ENCODE assay signal across 23 cellular contexts in the genomic region with DNA sequence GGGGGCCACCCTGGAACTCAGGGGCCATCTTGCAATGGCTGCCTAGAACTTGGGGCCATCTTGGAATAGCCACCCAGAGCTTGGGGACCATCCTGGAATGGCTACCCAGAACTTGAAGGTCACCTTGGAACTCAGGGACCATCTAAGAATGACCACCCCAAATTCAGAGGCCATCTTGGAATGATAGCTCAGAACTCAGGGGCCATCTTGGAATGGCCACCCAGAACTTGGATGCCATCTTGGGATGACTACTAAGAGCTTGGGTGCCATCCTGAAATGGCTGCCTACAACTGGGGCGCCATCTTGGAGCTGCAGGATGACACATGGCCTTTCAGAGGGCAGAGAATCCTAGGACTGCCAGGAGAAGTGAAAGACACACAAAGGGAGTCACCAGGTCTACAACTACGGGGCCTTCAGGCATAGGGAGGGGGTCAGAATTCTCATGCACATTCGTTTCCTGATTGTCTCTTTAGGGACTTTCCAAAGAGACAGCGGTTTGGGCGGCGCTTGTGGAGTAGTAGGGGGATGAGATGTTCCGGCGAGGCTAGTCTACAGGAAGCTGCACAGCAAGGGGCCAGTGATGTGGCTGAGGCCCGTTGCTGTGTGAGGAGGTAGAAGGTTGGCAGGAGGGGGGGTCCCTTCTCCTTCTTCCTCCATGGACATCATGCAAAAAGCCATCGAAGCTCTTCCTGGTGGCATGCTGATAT.
DNase-seq lines count a peak whose midpoint lies in the region; ATAC-seq, FAIRE-seq and TF ChIP-seq lines count a peak whose summit lies in the region.
"Had no signal": no experiment of that assay in that cellular context is flagged by ENCODE, and none has a peak within 500 bp of the region (broad histone marks: within the 10 kb centered on the region; RNA-seq: fewer than 3 reads in every experiment).

No MANE protein-coding gene starts in this region.

- FAIRE-seq in GM12892 (lab: Jason Lieb, UNC) (peak; percentile 79), RCC 7860 (lab: Jason Lieb, UNC) (no peak)

- peaks cover 20% of the 10 kb centered on the region for H3K4me1 ChIP-seq in CD4-positive, alpha-beta memory T cell (ENCODE audit: insufficient read depth, low read length)
- H3K4me1 ChIP-seq: Caco-2 had no signal

- H3K27ac ChIP-seq in CD4-positive, alpha-beta memory T cell (ENCODE audit: low read depth, low read length): no peak overlapping the region
- H3K27ac ChIP-seq: stomach, upper lobe of left lung, VCaP had no signal

- H3K9me3 ChIP-seq in CD4-positive, alpha-beta memory T cell (ENCODE audit: control insufficient read depth in 1 of 2, low read length in 2 of 2): no peaks in the 10 kb centered on the region
- H3K9me3 ChIP-seq: Caco-2, MG63, stomach, upper lobe of left lung had no signal

- no peaks in the 10 kb centered on the region for H3K27me3 ChIP-seq in CD4-positive, alpha-beta memory T cell (ENCODE audit: insufficient read depth, low read length)
- H3K27me3 ChIP-seq: MG63, upper lobe of left lung had no signal

- CTCF ChIA-PET in CD4-positive, alpha-beta memory T cell (lab: Charles Lee; ENCODE audit: partially characterized antibody): interaction anchor here (0.9 to 5.6 kb wide), 4 partner anchors 13 to 314 kb away, joined by 3 to 91 read pairs (median 4); no protein-coding TSS in a partner anchor

- intact Hi-C loops in CD4-positive, alpha-beta memory T cell (cut with micrococcal nuclease): loop anchor here (5.0 kb wide), 1 partner anchor 457 kb away; no protein-coding TSS in a partner anchor
- intact Hi-C loops in lower leg skin (cut with DNase I; ENCODE audit: low total_unique reads): loop anchor here (5.0 kb wide), 1 partner anchor 317 kb away; no protein-coding TSS in a partner anchor

- TF ChIP-seq POLR2A in GM12892 (IDR thresholded peaks at IDR 0.05; ENCODE audit: low read depth, low read length): peak; percentile 65
- no peak for TF ChIP-seq POLR2A in lower leg skin (IDR thresholded peaks at IDR 0.05)

- H3K27me3 Mint-ChIP-seq in CD4-positive, alpha-beta memory T cell: peaks cover 0 to 3% of the 10 kb centered on the region in 2 donors
- H3K27me3 Mint-ChIP-seq: activated T-cell treated with anti-CD3 and anti-CD28 coated beads, Interleukin-2, amount 50 U/mL, for 24 hours had no signal

- WGBS in lower leg skin, 2 donors: 75 to 77% methylated on average over 10 of the region's 10 CpGs

- H3K4me1 Mint-ChIP-seq in CD4-positive, alpha-beta memory T cell: peaks cover 20 to 35% (median 25%) of the 10 kb centered on the region in 4 donors
- H3K4me1 Mint-ChIP-seq: nephron had no signal

- POLR2A ChIA-PET in CD4-positive, alpha-beta memory T cell (lab: Charles Lee; ENCODE audit: partially characterized antibody): interaction anchor here (0.6 to 1.3 kb wide), 2 partner anchors 81 to 123 kb away, joined by 3 to 4 read pairs; no protein-coding TSS in a partner anchor

- H3K27ac Mint-ChIP-seq in CD4-positive, alpha-beta memory T cell: peak overlapping the region in 1 of 7 donors; percentile 32
- H3K27ac Mint-ChIP-seq: activated naive CD8-positive, alpha-beta T cell treated with anti-CD3 and anti-CD28 coated beads for 36 hours; activated T-cell treated with anti-CD3 and anti-CD28 coated beads, Interleukin-2, amount 50 U/mL, for 24 hours; nephron had no signal

- no peaks in the 10 kb centered on the region for H3K36me3 Mint-ChIP-seq in CD4-positive, alpha-beta memory T cell
- H3K36me3 Mint-ChIP-seq: activated naive CD8-positive, alpha-beta T cell treated with anti-CD3 and anti-CD28 coated beads for 36 hours had no signal

- H3K4me3 Mint-ChIP-seq in CD4-positive, alpha-beta memory T cell: peak overlapping the region in 1 of 8 donors; percentile 25
- H3K4me3 Mint-ChIP-seq: activated naive CD8-positive, alpha-beta T cell treated with anti-CD3 and anti-CD28 coated beads for 36 hours; activated T-cell treated with anti-CD3 and anti-CD28 coated beads, Interleukin-2, amount 50 U/mL, for 24 hours; nephron had no signal

- no peak overlapping the region for H3K4me3 ChIP-seq in CD4-positive, alpha-beta memory T cell (ENCODE audit: low read length in 2 of 2)
- H3K4me3 ChIP-seq in choroid plexus epithelial cell (ENCODE audit: low read depth, low read length) (no peak overlapping the region), lower leg skin (ENCODE audit: low read depth, poor library complexity, severe bottlenecking) (no peak overlapping the region)
- H3K4me3 ChIP-seq: MG63, stomach, upper lobe of left lung had no signal

- peak in 3 of 5 donors; percentile 11 to 56 (median 22) for DNase-seq in CD4-positive, alpha-beta memory T cell
- no peak for DNase-seq in GM12892 (ENCODE audit: insufficient read length)
- peak; percentile 54 for DNase-seq in RCC 7860 (ENCODE audit: low spot score)
- peak; percentile 78 for DNase-seq in choroid plexus epithelial cell (ENCODE audit: low read depth)
- DNase-seq in NCI-H345 treated with DMSO at 0.1 percent for 48 hours (lab: John Stamatoyannopoulos, UW; ENCODE audit: unreplicated experiment): no peak
- DNase-seq in lower leg skin (ENCODE audit: low spot score in 2 of 2): no peak
- DNase-seq: activated CD4-positive, alpha-beta T cell treated with anti-CD3 and anti-CD28 coated beads, Interleukin-2, amount 50 U/mL, for 4 hours; activated naive CD8-positive, alpha-beta T cell treated with anti-CD3 and anti-CD28 coated beads for 36 hours; activated T-cell treated with anti-CD3 and anti-CD28 coated beads, Interleukin-2, amount 50 U/mL, for 24 hours; AML-193; Caco-2; glutamatergic neuron; MG63; midbrain; NCI-H1436 treated with DMSO at 0.1 percent for 48 hours; NCI-H2171; OCI-M1; SHP77; stomach; upper lobe of left lung had no signal

- H3K36me3 ChIP-seq in CD4-positive, alpha-beta memory T cell (ENCODE audit: insufficient read depth, low read length): no peaks in the 10 kb centered on the region
- H3K36me3 ChIP-seq: MG63, stomach, upper lobe of left lung had no signal

- peaks cover 0 to 4% (median 0%) of the 10 kb centered on the region in 8 donors for H3K9me3 Mint-ChIP-seq in CD4-positive, alpha-beta memory T cell
- H3K9me3 Mint-ChIP-seq: activated T-cell treated with anti-CD3 and anti-CD28 coated beads, Interleukin-2, amount 50 U/mL, for 24 hours had no signal

- no peak for ATAC-seq in GM21515 (IDR thresholded peaks at IDR 0.05; ENCODE audit: unreplicated experiment)

- TF ChIP-seq CTCF in choroid plexus epithelial cell (conservative IDR thresholded peaks at IDR 0.05; ENCODE audit: low read depth, low read length): no peak
- no peak for TF ChIP-seq CTCF in lower leg skin (IDR thresholded peaks at IDR 0.05)

Comparison
In these comparisons a context has a peak if more than half of its experiments do, and no peak if none do; other contexts are left out.
1. DNase-seq: peak in CD4-positive, alpha-beta memory T cell (3 of 5), RCC 7860 (single experiment) and choroid plexus epithelial cell (single experiment); none in GM12892 (single experiment), NCI-H345 treated with DMSO at 0.1 percent for 48 hours (single experiment) and lower leg skin (0 of 2).